In genomic region chr21:32772281-32773047, GRCh38 we compare ENCODE assay signal across 8 cellular contexts. TPM values are rescaled to one million over a fixed set of nuclear protein-coding genes. Genes with fewer than 3 reads are reported as not detected.
A peak's percentile ranks its signal among the peaks of the same experiment; 100 is the strongest.
DNase-seq lines count a peak whose midpoint lies in the region; ATAC-seq and TF ChIP-seq lines count a peak whose summit lies in the region.

No MANE protein-coding gene starts in this region.

- H3K4me3 ChIP-seq in colonic mucosa: peak overlapping the region; percentile 28

- no peaks in the 10 kb centered on the region for H3K36me3 ChIP-seq in colonic mucosa

- intact Hi-C loops in colonic mucosa (cut with DNase I): no loop called here

- H3K4me1 ChIP-seq in colonic mucosa: no peaks in the 10 kb centered on the region

- peak overlapping the region; percentile 32 to 92 for H3K9ac ChIP-seq in colonic mucosa (ENCODE audit: low read depth in 2 of 2, low read length in 2 of 2)

- H3K27ac ChIP-seq in colonic mucosa: peak overlapping the region; percentile 87

- DNase-seq in EL: peak; percentile 25
- DNase-seq in LoVo (ENCODE audit: low spot score): peak; percentile 70
- DNase-seq in activated CD4-positive, alpha-beta T cell treated with anti-CD3 and anti-CD28 coated beads for 1 hour: peak; percentile 48
- peak; percentile 59 for DNase-seq in colonic mucosa
- DNase-seq in midbrain (lab: John Stamatoyannopoulos, UW): peak; percentile 31
- DNase-seq in stimulated activated CD8-positive, alpha-beta memory T cell treated with anti-CD3 and anti-CD28 coated beads, Interleukin-4, amount 100 ng/mL, for 48 hours: peak; percentile 76

- no peaks in the 10 kb centered on the region for H3K27me3 ChIP-seq in colonic mucosa

- no peak for TF ChIP-seq CTCF in colonic mucosa (IDR thresholded peaks at IDR 0.05)

- ATAC-seq in HG02970 (IDR thresholded peaks at IDR 0.05; ENCODE audit: low FRiP score, unreplicated experiment) (no peak), HG03175 (IDR thresholded peaks at IDR 0.05; ENCODE audit: unreplicated experiment) (no peak)

- H3K9me3 ChIP-seq in colonic mucosa: no peaks in the 10 kb centered on the region

RNA-seq across cellular contexts. Expression of gene PAXBP1, which starts 0.9 kb away (rescaled TPM):
- total RNA-seq in colonic mucosa: 10 to 100 TPM; 25.0 to 31.5 TPM

RNA-seq across cellular contexts. Expression of gene SYNJ1, which starts 44.7 kb away (rescaled TPM):
- total RNA-seq in colonic mucosa: 10 to 100 TPM; 11.7 to 12.5 TPM

Comparison
In these comparisons a context has a peak if more than half of its experiments do, and no peak if none do; other contexts are left out.
1. DNase-seq: peak in every context shown above with its lines; median percentile 76 in stimulated activated CD8-positive, alpha-beta memory T cell treated with anti-CD3 and anti-CD28 coated beads, Interleukin-4, amount 100 ng/mL, for 48 hours; 70 in LoVo; 59 in colonic mucosa; 48 in activated CD4-positive, alpha-beta T cell treated with anti-CD3 and anti-CD28 coated beads for 1 hour; 31 in midbrain; 25 in EL.